12 cellular contexts compared by ENCODE assay signal in the genomic region with DNA sequence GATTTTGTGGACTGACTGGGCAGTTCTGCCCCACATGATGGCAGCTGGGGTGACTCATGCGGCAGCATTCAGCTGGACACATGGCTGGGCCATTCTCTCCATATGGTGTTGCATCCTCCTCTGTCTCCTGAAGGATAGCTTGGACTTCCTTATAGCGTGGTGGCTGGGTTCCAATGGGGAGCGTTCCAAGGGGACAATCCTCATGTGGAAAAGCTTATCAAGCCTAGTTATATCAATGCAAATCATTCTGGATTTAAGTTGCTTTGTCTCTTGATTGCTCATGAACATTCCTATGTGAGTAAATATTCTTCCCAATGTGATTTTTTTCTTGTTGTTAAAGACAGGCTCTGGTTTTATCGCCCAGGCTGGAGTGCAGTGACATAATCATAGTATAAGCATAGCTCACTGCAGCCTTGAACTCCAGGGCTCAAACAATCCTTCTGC. TPM values are rescaled to one million over a fixed set of nuclear protein-coding genes. Genes with fewer than 3 reads are reported as not detected.
DNase-seq lines count a peak whose midpoint lies in the region; ATAC-seq, FAIRE-seq and TF ChIP-seq lines count a peak whose summit lies in the region.
"Had no signal": no experiment of that assay in that cellular context is flagged by ENCODE, and none has a peak within 500 bp of the region (broad histone marks: within the 10 kb centered on the region; RNA-seq: fewer than 3 reads in every experiment).

No MANE protein-coding gene starts in this region.

- H2BK120ac ChIP-seq in trophoblast cell (ENCODE audit: insufficient read depth, low read length, poor library complexity): no peak overlapping the region

- no peak overlapping the region for H4K8ac ChIP-seq in trophoblast cell (ENCODE audit: low read depth, low read length)

- H3K4me1 ChIP-seq in endothelial cell of umbilical vein (ENCODE audit: control insufficient read depth, extremely low read depth, insufficient read depth, low read length) (peaks cover 5% of the 10 kb centered on the region), trophoblast cell (ENCODE audit: control insufficient read depth in 1 of 2, insufficient read depth in 2 of 2, low read length in 2 of 2) (peaks cover 5 to 14% of the 10 kb centered on the region in 2 experiments), heart left ventricle (peaks cover 0 to 9% (median 0%) of the 10 kb centered on the region in 12 donors)

- H3K4ac ChIP-seq in trophoblast cell (ENCODE audit: low read depth, low read length): no peak overlapping the region

- FAIRE-seq in endothelial cell of umbilical vein (lab: Jason Lieb, UNC): no peak

- no peak overlapping the region for H3K18ac ChIP-seq in trophoblast cell (ENCODE audit: low read length)

- H3K27ac ChIP-seq in endothelial cell of umbilical vein (ENCODE audit: insufficient read depth, low read depth, low read length) (no peak overlapping the region), trophoblast cell (ENCODE audit: low read depth, low read length) (no peak overlapping the region), heart left ventricle (no peak overlapping the region)

- POLR2A ChIA-PET in endothelial cell of umbilical vein (lab: Charles Lee): interaction anchor here (0.7 kb wide), 1 partner anchor 60 kb away, joined by 5 read pairs; no protein-coding TSS in a partner anchor

- no peak for TF ChIP-seq POLR2A in endothelial cell of umbilical vein (IDR thresholded peaks at IDR 0.05; ENCODE audit: low read depth, low read length)
- TF ChIP-seq POLR2A in heart left ventricle (IDR thresholded peaks at IDR 0.05): no peak

- H2AFZ ChIP-seq in endothelial cell of umbilical vein (ENCODE audit: low read depth, low read length): no peak overlapping the region
- no peak overlapping the region for H2AFZ ChIP-seq in trophoblast cell (ENCODE audit: insufficient read depth, low read length, poor library complexity)

- dilution Hi-C loops in endothelial cell of umbilical vein (cut with MboI; ENCODE audit: extremely low pct_ligation_motif_present, low sequenced_read_pairs): no loop called here

- peaks cover 10% of the 10 kb centered on the region for H3K79me1 ChIP-seq in trophoblast cell (ENCODE audit: low read length)

- H3K27me3 ChIP-seq in endothelial cell of umbilical vein (ENCODE audit: control insufficient read depth in 2 of 2, insufficient read depth in 2 of 2, low read length in 2 of 2): no peaks in the 10 kb centered on the region
- no peaks in the 10 kb centered on the region for H3K27me3 ChIP-seq in trophoblast cell (ENCODE audit: insufficient read depth, low read length)
- peaks cover 0 to 4% (median 0%) of the 10 kb centered on the region in 9 donors for H3K27me3 ChIP-seq in heart left ventricle
- H3K27me3 ChIP-seq: cardiac muscle cell had no signal

- H2BK5ac ChIP-seq in trophoblast cell (ENCODE audit: low read depth, low read length, poor library complexity): no peak overlapping the region

- intact Hi-C loops in endothelial cell of umbilical vein (cut with micrococcal nuclease): no loop called here
- intact Hi-C loops in heart left ventricle (cut with DNase I): no loop called here

- no peak overlapping the region for H4K91ac ChIP-seq in trophoblast cell (ENCODE audit: low read depth, low read length)

- H4K12ac ChIP-seq in trophoblast cell (ENCODE audit: low read depth, low read length): no peak overlapping the region

- WGBS in trophoblast cell (ENCODE audit: extremely low coverage, insufficient coverage, insufficient read length): no CpG with 5 or more reads among the region's 4 CpGs
- WGBS in heart left ventricle, 4 donors: 56 to 69% (median 65%) methylated on average over 4 of the region's 4 CpGs

- DNase-seq in Daoy (ENCODE audit: low read depth): peak; percentile 83
- peak; percentile 40 for DNase-seq in NCI-H446 treated with DMSO at 0.1 percent for 48 hours (lab: John Stamatoyannopoulos, UW)
- peak; percentile 29 for DNase-seq in endothelial cell of umbilical vein (ENCODE audit: low read depth, low spot score)
- peak; percentile 40 to 57 for DNase-seq in trophoblast cell
- DNase-seq in heart left ventricle: no peak
- DNase-seq in SKM-1 (lab: John Stamatoyannopoulos, UW; ENCODE audit: unreplicated experiment): no peak
- DNase-seq: activated T-cell treated with anti-CD3 and anti-CD28 coated beads, Interleukin-2, amount 50 U/mL, for 4 hours; foreskin melanocyte; NCI-H2171 treated with DMSO at 0.1 percent for 48 hours had no signal

- no peaks in the 10 kb centered on the region for H3K9me1 ChIP-seq in endothelial cell of umbilical vein (replicated peaks; ENCODE audit: control insufficient read depth, extremely low read depth, insufficient read depth, low read length)

- no peak for TF ChIP-seq CTCF in endothelial cell of umbilical vein (IDR thresholded peaks at IDR 0.05; ENCODE audit: extremely low read depth in 1 of 2, insufficient read depth in 1 of 2, low read depth in 1 of 2, low read length in 2 of 2)
- TF ChIP-seq CTCF in heart left ventricle (IDR thresholded peaks at IDR 0.05): no peak

- no peak overlapping the region for H3K4me2 ChIP-seq in endothelial cell of umbilical vein (ENCODE audit: insufficient read depth, low read length)
- H3K4me2 ChIP-seq in trophoblast cell (ENCODE audit: low read length): no peak overlapping the region

- H3K9me3 ChIP-seq in endothelial cell of umbilical vein (replicated peaks; ENCODE audit: control insufficient read depth, insufficient read depth, low read length): no peaks in the 10 kb centered on the region
- peaks cover 2% of the 10 kb centered on the region for H3K9me3 ChIP-seq in trophoblast cell (ENCODE audit: insufficient read depth, low read depth, low read length)
- H3K9me3 ChIP-seq in heart left ventricle: no peaks in the 10 kb centered on the region

- H3K9ac ChIP-seq in endothelial cell of umbilical vein (replicated peaks; ENCODE audit: extremely low read depth, insufficient read depth, low read length): no peak overlapping the region
- no peak overlapping the region for H3K9ac ChIP-seq in trophoblast cell (ENCODE audit: low read length)

- no peak overlapping the region for H2BK12ac ChIP-seq in trophoblast cell (ENCODE audit: low read length)

- ATAC-seq in heart left ventricle (no peak), GM18511 (IDR thresholded peaks at IDR 0.05; ENCODE audit: unreplicated experiment) (no peak), GM18909 (IDR thresholded peaks at IDR 0.05; ENCODE audit: poor library complexity, unreplicated experiment) (no peak)
- ATAC-seq: activated T-cell treated with anti-CD3 and anti-CD28 coated beads, Interleukin-2, amount 50 U/mL, for 4 hours had no signal

- no peak overlapping the region for H3K23ac ChIP-seq in trophoblast cell (ENCODE audit: low read length)

- H3K4me3 ChIP-seq in endothelial cell of umbilical vein (replicated peaks in 1 of 3; ENCODE audit: insufficient read depth in 1 of 3, low read depth in 1 of 3, low read length in 3 of 3) (no peak overlapping the region), trophoblast cell (ENCODE audit: low read depth, low read length) (no peak overlapping the region), heart left ventricle (no peak overlapping the region)
- H3K4me3 ChIP-seq: cardiac muscle cell had no signal

- CTCF ChIA-PET in endothelial cell of umbilical vein (lab: Charles Lee): interaction anchor here (0.8 to 1.7 kb wide), 4 partner anchors 10 to 102 kb away, joined by 3 to 7 read pairs (median 6); no protein-coding TSS in a partner anchor

- H3K36me3 ChIP-seq in endothelial cell of umbilical vein (ENCODE audit: control insufficient read depth in 2 of 2, extremely low read depth in 1 of 2, insufficient read depth in 2 of 2, low read length in 2 of 2): no peaks in the 10 kb centered on the region
- H3K36me3 ChIP-seq in trophoblast cell (ENCODE audit: control insufficient read depth in 1 of 2, insufficient read depth in 2 of 2, low read length in 2 of 2): no peaks in the 10 kb centered on the region
- H3K36me3 ChIP-seq in heart left ventricle: no peaks in the 10 kb centered on the region
- H3K36me3 ChIP-seq: cardiac muscle cell had no signal

- H2AK5ac ChIP-seq in trophoblast cell (ENCODE audit: low read length): no peak overlapping the region

- no peak overlapping the region for H3K14ac ChIP-seq in trophoblast cell (ENCODE audit: low read length)

- H3K79me2 ChIP-seq in endothelial cell of umbilical vein (ENCODE audit: control insufficient read depth, insufficient read depth, low read length) (no peaks in the 10 kb centered on the region), trophoblast cell (ENCODE audit: control insufficient read depth, insufficient read depth, low read length, poor library complexity) (no peaks in the 10 kb centered on the region)

- no peaks in the 10 kb centered on the region for H4K20me1 ChIP-seq in endothelial cell of umbilical vein (replicated peaks; ENCODE audit: control insufficient read depth, extremely low read depth, insufficient read depth, low read length)

- no TSS peak for BruUV-seq in endothelial cell of umbilical vein (replicated peaks; lab: Mats Ljungman, UMichigan)

TF ChIP-seq in endothelial cell of umbilical vein, 7 proteins besides CTCF, POLR2A, EP300 and RAD21:
- TF ChIP-seq EZH2 (IDR thresholded peaks at IDR 0.05; ENCODE audit: borderline replicate concordance, low read depth, low read length, severe bottlenecking) (no peak), FOS (IDR thresholded peaks at IDR 0.05; ENCODE audit: borderline replicate concordance, insufficient read depth, low read length) (peak; percentile 60)

RNA-seq across cellular contexts. Expression of a gene that starts 13.2 kb away (rescaled TPM):
- total RNA-seq in Daoy (2014; rRNA removed; shearing (Covaris generic)): 193 and 305 TPM in 2 replicates
- 38.7 and 42.2 TPM in 2 replicates for total RNA-seq in endothelial cell of umbilical vein
- 46.5 and 52.5 TPM in 2 replicates for polyA plus RNA-seq in endothelial cell of umbilical vein
- 21.5 and 24.7 TPM in 2 replicates for polyA plus RNA-seq in endothelial cell of umbilical vein (2011; cell fraction: cytosol; rRNA removed)
- 28.6 and 30.8 TPM in 2 replicates for polyA plus RNA-seq in endothelial cell of umbilical vein (2011; cell fraction: nucleus; rRNA removed)
- 15.0 and 15.9 TPM in 2 replicates for polyA plus RNA-seq in endothelial cell of umbilical vein (2012)
- polyA minus RNA-seq in endothelial cell of umbilical vein: 37.1 and 43.2 TPM in 2 replicates
- 19.2 TPM for polyA minus RNA-seq in endothelial cell of umbilical vein (2011; cell fraction: cytosol; rRNA and poly(A)+ RNA removed)
- 21.7 and 24.7 TPM in 2 replicates for polyA minus RNA-seq in endothelial cell of umbilical vein (2011; cell fraction: nucleus; rRNA and poly(A)+ RNA removed)
- 1,633 and 1,681 TPM in 2 replicates for polyA plus RNA-seq in trophoblast cell (2013)
- 10 to 100 TPM; 19.0 to 88.1 (median 29.9) TPM for total RNA-seq in heart left ventricle
- 100 to 1,000 TPM in 1 of 2 donors, 10 to 100 TPM in 1; 10.6 to 196 TPM for polyA plus RNA-seq in heart left ventricle

Comparison
In these comparisons a context has a peak if more than half of its experiments do, and no peak if none do; other contexts are left out.
1. DNase-seq: peak in Daoy (single experiment), NCI-H446 treated with DMSO at 0.1 percent for 48 hours (single experiment), endothelial cell of umbilical vein (single experiment) and trophoblast cell (2 of 2); none in heart left ventricle (0 of 5) and SKM-1 (single experiment).